20 cellular contexts compared by ENCODE assay signal in genomic region chr3:29481969-29482767, GRCh38.
"Had no signal": no experiment of that assay in that cellular context is flagged by ENCODE, and none has a peak within 500 bp of the region (broad histone marks: within the 10 kb centered on the region; RNA-seq: fewer than 3 reads in every experiment).

No MANE protein-coding gene starts in this region.

- ATAC-seq: gastroesophageal sphincter; left cardiac atrium; right lobe of liver; stimulated activated naive CD8-positive, alpha-beta T cell treated with anti-CD3 and anti-CD28 coated beads, Interleukin-15, Interleukin-2, amounts not matched to agents 100 U/mL and 50 U/mL, for 24 hours had no signal

- H3K27ac ChIP-seq: coronary artery, dorsolateral prefrontal cortex, gastroesophageal sphincter, hepatocyte, right lobe of liver, thoracic aorta, vagina had no signal

- H3K36me3 ChIP-seq: right lobe of liver, thoracic aorta, vagina had no signal

- H3K4me1 ChIP-seq: right lobe of liver, vagina had no signal

- H3K27me3 ChIP-seq: dorsolateral prefrontal cortex, gastroesophageal sphincter, hepatocyte, right lobe of liver, vagina had no signal

- H3K9me3 ChIP-seq: gastroesophageal sphincter, right lobe of liver, thoracic aorta, vagina had no signal

- DNase-seq: activated CD4-positive, alpha-beta T cell treated with anti-CD3 and anti-CD28 coated beads, Interleukin-2, amount 50 U/mL, for 48 hours; activated CD8-positive, alpha-beta memory T cell treated with anti-CD3 and anti-CD28 coated beads for 24 hours; activated effector memory CD4-positive, alpha-beta T cell treated with Interleukin-2 at 50 U/mL for 16 hours; activated naive CD4-positive, alpha-beta T cell treated with Interleukin-2 at 50 U/mL for 16 hours; anterior cingulate cortex; cerebellar nuclear complex; dorsolateral prefrontal cortex; effector memory CD4-positive, alpha-beta T cell; left cardiac atrium; mammary epithelial cell; posterior cingulate gyrus; right lobe of liver; stimulated activated CD4-positive, alpha-beta T cell treated with anti-CD3 and anti-CD28 coated beads, Interleukin-12 subunit alpha, Interleukin-12 subunit beta, amount 100 ng/mL, for 4 hours; stimulated activated CD4-positive, alpha-beta T cell treated with anti-CD3 and anti-CD28 coated beads, Interleukin-4, amount 100 ng/mL, for 1 hour; stimulated activated naive CD8-positive, alpha-beta T cell treated with anti-CD3 and anti-CD28 coated beads, Interleukin-15, Interleukin-2, amounts not matched to agents 100 U/mL and 50 U/mL, for 24 hours had no signal

- H3K4me3 ChIP-seq: coronary artery, dorsolateral prefrontal cortex, gastroesophageal sphincter, hepatocyte, right lobe of liver, thoracic aorta, vagina had no signal
